Comparison of ENCODE assay signal across 14 cellular contexts in genomic region chr1:21307210-21307609, GRCh38. TPM values are rescaled to one million over a fixed set of nuclear protein-coding genes. Genes with fewer than 3 reads are reported as not detected.
DNase-seq lines count a peak whose midpoint lies in the region; ATAC-seq and TF ChIP-seq lines count a peak whose summit lies in the region.
"Had no signal": no experiment of that assay in that cellular context is flagged by ENCODE, and none has a peak within 500 bp of the region (broad histone marks: within the 10 kb centered on the region; RNA-seq: fewer than 3 reads in every experiment).

No MANE protein-coding gene starts in this region.

- H3K4me2 ChIP-seq in BLaER1 = peak overlapping the region; percentile 71
- H3K4me2 ChIP-seq in GM23338 = peak overlapping the region; percentile 43; the same call in 1 of the 2 replicates
- H3K4me2 ChIP-seq in mammary epithelial cell (ENCODE audit: insufficient read depth, low read depth, low read length) = peak overlapping the region; percentile 44

- WGBS in mammary epithelial cell (ENCODE audit: low coverage, missing lambda C conversion rate) = 51% methylated on average over 6 of the region's 7 CpGs

- H3K9ac ChIP-seq in BLaER1 (no peak overlapping the region), mammary epithelial cell (ENCODE audit: insufficient read depth, low read length) (no peak overlapping the region)
- H3K9ac ChIP-seq: GM23248 had no signal

- H3K27me3 ChIP-seq in BLaER1 (no peaks in the 10 kb centered on the region), GM23338 (ENCODE audit: insufficient read depth) (no peaks in the 10 kb centered on the region), mammary epithelial cell (ENCODE audit: insufficient read depth, low read length) (no peaks in the 10 kb centered on the region)

- H3K27ac Mint-ChIP-seq in GM23338 (no peak overlapping the region), osteocyte (ENCODE audit: unreplicated experiment) (peak overlapping the region; percentile 75)

- H3K27me3 Mint-ChIP-seq in GM23338 (ENCODE audit: insufficient read depth, low read depth, poor library complexity) (peaks cover 17% of the 10 kb centered on the region), osteocyte (ENCODE audit: unreplicated experiment) (no peaks in the 10 kb centered on the region)
- H3K27me3 Mint-ChIP-seq: memory B cell had no signal

- in situ Hi-C loops in mammary epithelial cell (cut with MboI; ENCODE audit: low sequenced_read_pairs in 2 of 2) = no loop called here

- H3F3A ChIP-seq in GM23338 (replicated peaks; ENCODE audit: low read depth) = peaks cover 4% of the 10 kb centered on the region; the same call in 1 of the 2 replicates

- ATAC-seq in GM23338 (no peak), HG02588 (IDR thresholded peaks at IDR 0.05; ENCODE audit: unreplicated experiment) (no peak), HG03045 (IDR thresholded peaks at IDR 0.05; ENCODE audit: unreplicated experiment) (no peak)

- CTCF ChIA-PET in mammary epithelial cell (lab: Charles Lee; ENCODE audit: low non-redundant PET) = no interaction called here

- H3K36me3 Mint-ChIP-seq in GM23338 (ENCODE audit: low read depth) (no peaks in the 10 kb centered on the region; the same call in 2 of the 3 replicates), osteocyte (ENCODE audit: unreplicated experiment) (no peaks in the 10 kb centered on the region)

- TF ChIP-seq CTCF in GM23338 (conservative IDR thresholded peaks at IDR 0.05; ENCODE audit: low read depth in 2 of 2) (no peak), mammary epithelial cell (conservative IDR thresholded peaks at IDR 0.05 in 1 of 2, IDR thresholded peaks at IDR 0.05 in 1 of 2; ENCODE audit: extremely low read depth in 1 of 2, insufficient read depth in 1 of 2, low read depth in 1 of 2, low read length in 2 of 2) (no peak), osteocyte (IDR thresholded peaks at IDR 0.05) (no peak)

- H3K36me3 ChIP-seq in BLaER1 (no peaks in the 10 kb centered on the region), GM23338 (ENCODE audit: insufficient read depth) (no peaks in the 10 kb centered on the region), mammary epithelial cell (ENCODE audit: insufficient read depth, low read length) (no peaks in the 10 kb centered on the region)
- H3K36me3 ChIP-seq: prostate gland had no signal

- no peak overlapping the region for H3K4me3 Mint-ChIP-seq in GM23338
- no peak overlapping the region for H3K4me3 Mint-ChIP-seq in osteocyte (ENCODE audit: unreplicated experiment)
- H3K4me3 Mint-ChIP-seq: memory B cell had no signal

- no TSS peak for BruUV-seq in mammary epithelial cell (replicated peaks; lab: Mats Ljungman, UMichigan)

- no peaks in the 10 kb centered on the region for H4K20me1 ChIP-seq in BLaER1
- 0 out of 2 replicates have a peak, but pooled peaks cover 4% of the 10 kb centered on the region for H4K20me1 ChIP-seq in GM23338 (replicated peaks; ENCODE audit: insufficient read depth)
- no peaks in the 10 kb centered on the region for H4K20me1 ChIP-seq in mammary epithelial cell (ENCODE audit: insufficient read depth, low read length)

- H2AFZ ChIP-seq in GM23338 (no peak overlapping the region), mammary epithelial cell (ENCODE audit: low read depth, low read length) (no peak overlapping the region)
- H2AFZ ChIP-seq: GM23248 had no signal

- peaks cover 62% of the 10 kb centered on the region for H3K4me1 Mint-ChIP-seq in GM23338
- peaks cover 85% of the 10 kb centered on the region for H3K4me1 Mint-ChIP-seq in osteocyte (ENCODE audit: unreplicated experiment)

- H3K9me2 ChIP-seq in GM23338 (ENCODE audit: insufficient read depth) = no peaks in the 10 kb centered on the region

- peaks cover 58% of the 10 kb centered on the region for H3K4me1 ChIP-seq in BLaER1
- peaks cover 28% of the 10 kb centered on the region for H3K4me1 ChIP-seq in GM23338 (ENCODE audit: insufficient read depth)
- H3K4me1 ChIP-seq in mammary epithelial cell (ENCODE audit: insufficient read depth, low read length) = peaks cover 60% of the 10 kb centered on the region

- dilution Hi-C loops in mammary epithelial cell (cut with HindIII; ENCODE audit: low sequenced_read_pairs) = no loop called here

- no peaks in the 10 kb centered on the region for H3K9me3 Mint-ChIP-seq in GM23338
- H3K9me3 Mint-ChIP-seq in osteocyte (ENCODE audit: unreplicated experiment) = no peaks in the 10 kb centered on the region

- 0 out of 2 replicates have a peak, but pooled peaks cover 7% of the 10 kb centered on the region for H3K9me3 ChIP-seq in BLaER1
- H3K9me3 ChIP-seq in mammary epithelial cell (replicated peaks; ENCODE audit: insufficient read depth, low read length) = no peaks in the 10 kb centered on the region
- H3K9me3 ChIP-seq: prostate gland had no signal

- peak overlapping the region; percentile 8 for H3K27ac ChIP-seq in BLaER1
- H3K27ac ChIP-seq in GM23338 (ENCODE audit: low read depth) = no peak overlapping the region
- H3K27ac ChIP-seq in mammary epithelial cell (ENCODE audit: insufficient read depth, low read depth, low read length) = no peak overlapping the region
- H3K27ac ChIP-seq: GM23248 had no signal

- intact Hi-C loops in mammary epithelial cell (cut with micrococcal nuclease) = no loop called here

- H3K4me3 ChIP-seq in BLaER1 (no peak overlapping the region), GM23338 (no peak overlapping the region), mammary epithelial cell (replicated peaks in 1 of 3; ENCODE audit: insufficient read depth in 1 of 3, low read depth in 2 of 3, low read length in 3 of 3) (no peak overlapping the region)
- H3K4me3 ChIP-seq: GM23248, prostate gland had no signal

- DNase-seq in GM23338 (ENCODE audit: low spot score) = no peak
- DNase-seq in mammary epithelial cell = no peak
- no peak for DNase-seq in osteocyte (ENCODE audit: extremely low spot score, unreplicated experiment)
- no peak for DNase-seq in hepatic stellate cell (ENCODE audit: low spot score)
- no peak for DNase-seq in NCI-H345 treated with DMSO at 0.1 percent for 48 hours (lab: John Stamatoyannopoulos, UW; ENCODE audit: unreplicated experiment)
- DNase-seq: amniotic stem cell, cortex of kidney, GM23248, RPMI8226 had no signal

- H3K79me2 ChIP-seq in GM23338 (replicated peaks; ENCODE audit: insufficient read depth) = peaks cover 4% of the 10 kb centered on the region; the same call in 1 of the 2 replicates
- peaks cover 21% of the 10 kb centered on the region for H3K79me2 ChIP-seq in mammary epithelial cell (ENCODE audit: insufficient read depth, low read length)

TF ChIP-seq in GM23338, 12 proteins besides CTCF, POLR2A, EP300 and RAD21:
- no peak for TF ChIP-seq NANOG (IDR thresholded peaks at IDR 0.05; ENCODE audit: borderline replicate concordance)
- no peak for TF ChIP-seq ETS1 (IDR thresholded peaks at IDR 0.05)
- TF ChIP-seq JUNB (IDR thresholded peaks at IDR 0.05; ENCODE audit: unreplicated experiment) = no peak
- no peak for TF ChIP-seq POLR2AphosphoS5 (IDR thresholded peaks at IDR 0.05; ENCODE audit: low read depth)

RNA-seq across cellular contexts. Expression of gene ECE1, which starts 16.9 kb away (rescaled TPM):
- 45.0 and 48.0 TPM in 2 replicates for total RNA-seq in GM23338 (2014; rRNA removed; shearing (Covaris generic))
- polyA plus RNA-seq in GM23338 (2016; fragmentation: Nextera tagmentation; extraction: Ambion mirVana) (10.4 and 11.0 TPM in 2 replicates), mammary epithelial cell (65.7 TPM)
- total RNA-seq in mammary epithelial cell (100 to 1,000 TPM in 1 of 2 donors, 10 to 100 TPM in 1; 86.3 to 153 TPM), osteocyte (217 and 236 TPM in 2 replicates)
- 75.5 TPM for polyA minus RNA-seq in mammary epithelial cell
